10 cellular contexts compared by ENCODE assay signal in the genomic region with DNA sequence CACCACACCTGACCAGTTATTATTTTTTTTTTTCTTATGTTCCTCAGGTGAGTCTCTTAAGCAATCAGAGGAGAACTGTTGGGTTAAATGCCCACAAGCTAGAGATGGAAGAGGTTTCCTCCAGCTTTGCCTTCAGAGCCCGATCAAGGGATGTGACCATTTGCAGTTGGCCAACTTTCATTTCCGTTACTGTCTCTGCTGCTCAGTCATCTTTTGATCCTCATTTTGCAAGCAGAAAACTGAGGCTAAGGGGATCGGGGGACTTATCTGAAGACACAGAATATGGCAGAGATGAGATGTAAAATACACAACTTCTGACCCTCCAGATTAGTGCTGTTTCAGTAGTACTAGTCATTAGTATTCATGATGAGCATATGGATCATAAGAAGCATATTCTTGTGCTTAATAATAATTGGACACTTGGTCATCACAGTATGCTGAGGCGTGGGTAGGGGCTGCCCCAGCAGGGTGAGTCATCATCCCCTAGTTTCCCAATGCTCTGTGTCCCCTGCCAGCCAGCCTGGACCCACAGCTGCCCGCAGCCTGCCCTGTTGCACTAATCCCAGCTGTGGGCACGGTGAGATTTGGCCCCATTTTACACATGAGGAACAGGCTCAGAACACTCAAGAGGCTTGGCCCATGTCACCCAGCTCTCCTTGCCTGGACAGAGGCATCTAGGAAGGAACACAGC.
DNase-seq lines count a peak whose midpoint lies in the region; ATAC-seq lines count a peak whose summit lies in the region.
"Had no signal": no experiment of that assay in that cellular context is flagged by ENCODE, and none has a peak within 500 bp of the region (broad histone marks: within the 10 kb centered on the region; RNA-seq: fewer than 3 reads in every experiment).

No MANE protein-coding gene starts in this region.

- H3K18ac ChIP-seq in mesendoderm (ENCODE audit: low read length) = no peak overlapping the region

- no peaks in the 10 kb centered on the region for H3K9me3 ChIP-seq in naive thymus-derived CD4-positive, alpha-beta T cell (ENCODE audit: control insufficient read depth in 2 of 3, low read length in 3 of 3)

- no peak overlapping the region for H2BK120ac ChIP-seq in mesendoderm (ENCODE audit: low read depth, low read length)

- no peaks in the 10 kb centered on the region for H3K79me1 ChIP-seq in mesendoderm (ENCODE audit: low read length)

- intact Hi-C loops in dendritic cell treated with granulocyte-macrophage colony-stimulating factor and Interleukin-4, amounts not matched to agents 40 ng/mL and 50 ng/mL, for 4 days (cut with micrococcal nuclease) = no loop called here
- intact Hi-C loops in naive thymus-derived CD4-positive, alpha-beta T cell (cut with micrococcal nuclease) = no loop called here
- intact Hi-C loops in activated CD4-positive, alpha-beta T cell treated with anti-CD3 and anti-CD28 coated beads, Interleukin-2, amount 10 ng/mL, durations not matched to agents 24 days and 14 days (cut with micrococcal nuclease) = no loop called here

- H3K27ac Mint-ChIP-seq in dendritic cell treated with granulocyte-macrophage colony-stimulating factor and Interleukin-4, amounts not matched to agents 40 ng/mL and 50 ng/mL, for 4 days = peak overlapping the region; percentile 92
- H3K27ac Mint-ChIP-seq in naive thymus-derived CD4-positive, alpha-beta T cell = no peak overlapping the region
- H3K27ac Mint-ChIP-seq in activated CD4-positive, alpha-beta T cell treated with anti-CD3 and anti-CD28 coated beads, Interleukin-2, amount 10 ng/mL, durations not matched to agents 24 days and 14 days = no peak overlapping the region
- H3K27ac Mint-ChIP-seq: naive thymus-derived CD8-positive, alpha-beta T cell had no signal

- H3K56ac ChIP-seq in mesendoderm (ENCODE audit: low read length) = no peak overlapping the region

- POLR2A ChIA-PET in naive thymus-derived CD4-positive, alpha-beta T cell (lab: Charles Lee) = no interaction called here

- H3K36me3 Mint-ChIP-seq in dendritic cell treated with granulocyte-macrophage colony-stimulating factor and Interleukin-4, amounts not matched to agents 40 ng/mL and 50 ng/mL, for 4 days (ENCODE audit: low read depth) = no peaks in the 10 kb centered on the region
- H3K36me3 Mint-ChIP-seq in naive thymus-derived CD4-positive, alpha-beta T cell = no peaks in the 10 kb centered on the region
- H3K36me3 Mint-ChIP-seq in activated CD4-positive, alpha-beta T cell treated with anti-CD3 and anti-CD28 coated beads, Interleukin-2, amount 10 ng/mL, durations not matched to agents 24 days and 14 days (ENCODE audit: low read depth) = no peaks in the 10 kb centered on the region
- H3K36me3 Mint-ChIP-seq: IgD-negative memory B cell; naive thymus-derived CD8-positive, alpha-beta T cell had no signal

- WGBS in mesendoderm (ENCODE audit: extremely low coverage, insufficient coverage, low lambda C conversion rate) = no CpG with 5 or more reads among the region's 6 CpGs

- H3K4me1 ChIP-seq in naive thymus-derived CD4-positive, alpha-beta T cell (ENCODE audit: control insufficient read depth in 2 of 2, insufficient read depth in 2 of 2, low read length in 2 of 2) = no peaks in the 10 kb centered on the region
- no peaks in the 10 kb centered on the region for H3K4me1 ChIP-seq in mesendoderm (ENCODE audit: control insufficient read depth, low read depth, low read length)

- no peaks in the 10 kb centered on the region for H3K9me3 Mint-ChIP-seq in dendritic cell treated with granulocyte-macrophage colony-stimulating factor and Interleukin-4, amounts not matched to agents 40 ng/mL and 50 ng/mL, for 4 days
- H3K9me3 Mint-ChIP-seq in naive thymus-derived CD4-positive, alpha-beta T cell = no peaks in the 10 kb centered on the region
- no peaks in the 10 kb centered on the region for H3K9me3 Mint-ChIP-seq in activated CD4-positive, alpha-beta T cell treated with anti-CD3 and anti-CD28 coated beads, Interleukin-2, amount 10 ng/mL, durations not matched to agents 24 days and 14 days
- H3K9me3 Mint-ChIP-seq: IgD-negative memory B cell; naive thymus-derived CD8-positive, alpha-beta T cell had no signal

- no peaks in the 10 kb centered on the region for H3K79me2 ChIP-seq in mesendoderm (ENCODE audit: control insufficient read depth, insufficient read depth, low read length)

- no peak overlapping the region for H2AK5ac ChIP-seq in mesendoderm (ENCODE audit: low read length)

- peaks cover 78% of the 10 kb centered on the region for H3K4me1 Mint-ChIP-seq in dendritic cell treated with granulocyte-macrophage colony-stimulating factor and Interleukin-4, amounts not matched to agents 40 ng/mL and 50 ng/mL, for 4 days (ENCODE audit: low read depth)
- peaks cover 0 to 10% (median 0%) of the 10 kb centered on the region in 7 donors for H3K4me1 Mint-ChIP-seq in naive thymus-derived CD4-positive, alpha-beta T cell
- H3K4me1 Mint-ChIP-seq in activated CD4-positive, alpha-beta T cell treated with anti-CD3 and anti-CD28 coated beads, Interleukin-2, amount 10 ng/mL, durations not matched to agents 24 days and 14 days = peaks cover 10% of the 10 kb centered on the region

- no peak overlapping the region for H3K9ac ChIP-seq in mesendoderm (ENCODE audit: low read length)

- H3K4me3 Mint-ChIP-seq in dendritic cell treated with granulocyte-macrophage colony-stimulating factor and Interleukin-4, amounts not matched to agents 40 ng/mL and 50 ng/mL, for 4 days = no peak overlapping the region
- no peak overlapping the region for H3K4me3 Mint-ChIP-seq in naive thymus-derived CD4-positive, alpha-beta T cell
- no peak overlapping the region for H3K4me3 Mint-ChIP-seq in activated CD4-positive, alpha-beta T cell treated with anti-CD3 and anti-CD28 coated beads, Interleukin-2, amount 10 ng/mL, durations not matched to agents 24 days and 14 days
- H3K4me3 Mint-ChIP-seq: IgD-negative memory B cell; naive thymus-derived CD8-positive, alpha-beta T cell had no signal

- no peak overlapping the region for H3K4me3 ChIP-seq in naive thymus-derived CD4-positive, alpha-beta T cell (ENCODE audit: low read length)
- no peak overlapping the region for H3K4me3 ChIP-seq in mesendoderm (ENCODE audit: low read length)

- no peak overlapping the region for H3K4ac ChIP-seq in mesendoderm (ENCODE audit: low read depth, low read length)

- no peak overlapping the region for H3K27ac ChIP-seq in naive thymus-derived CD4-positive, alpha-beta T cell (ENCODE audit: low read depth, low read length)
- H3K27ac ChIP-seq in mesendoderm (ENCODE audit: low read depth, low read length) = no peak overlapping the region

- H3K27me3 Mint-ChIP-seq in dendritic cell treated with granulocyte-macrophage colony-stimulating factor and Interleukin-4, amounts not matched to agents 40 ng/mL and 50 ng/mL, for 4 days = no peaks in the 10 kb centered on the region
- H3K27me3 Mint-ChIP-seq in naive thymus-derived CD4-positive, alpha-beta T cell = no peaks in the 10 kb centered on the region
- no peaks in the 10 kb centered on the region for H3K27me3 Mint-ChIP-seq in activated CD4-positive, alpha-beta T cell treated with anti-CD3 and anti-CD28 coated beads, Interleukin-2, amount 10 ng/mL, durations not matched to agents 24 days and 14 days
- H3K27me3 Mint-ChIP-seq: IgD-negative memory B cell had no signal

- no peaks in the 10 kb centered on the region for H3K36me3 ChIP-seq in naive thymus-derived CD4-positive, alpha-beta T cell (ENCODE audit: control insufficient read depth in 2 of 3, insufficient read depth in 3 of 3, low read length in 3 of 3)
- no peaks in the 10 kb centered on the region for H3K36me3 ChIP-seq in mesendoderm (ENCODE audit: control insufficient read depth, insufficient read depth, low read length)

- H2BK15ac ChIP-seq in mesendoderm (replicated peaks; ENCODE audit: low read depth) = no peak overlapping the region

- no peak overlapping the region for H4K5ac ChIP-seq in mesendoderm (ENCODE audit: low read length)

- H2BK5ac ChIP-seq in mesendoderm (ENCODE audit: low read length) = no peak overlapping the region

- no peak overlapping the region for H3K23ac ChIP-seq in mesendoderm (ENCODE audit: low read length)

- no peak overlapping the region for H4K8ac ChIP-seq in mesendoderm (ENCODE audit: low read depth, low read length)

- no peak overlapping the region for H3K4me2 ChIP-seq in mesendoderm (ENCODE audit: low read length)

- DNase-seq in AG08395 (ENCODE audit: low spot score) (peak; percentile 73), M059J (ENCODE audit: low read depth) (peak; percentile 91), DMS53 treated with DMSO at 0.1 percent for 48 hours (lab: John Stamatoyannopoulos, UW; ENCODE audit: unreplicated experiment) (no peak), mesendoderm (no peak), NCI-H2029 treated with DMSO at 0.1 percent for 48 hours (lab: John Stamatoyannopoulos, UW) (no peak)
- DNase-seq in naive thymus-derived CD4-positive, alpha-beta T cell = no peak
- DNase-seq in activated CD4-positive, alpha-beta T cell treated with anti-CD3 and anti-CD28 coated beads, Interleukin-2, amount 10 ng/mL, durations not matched to agents 24 days and 14 days = no peak
- DNase-seq: naive thymus-derived CD8-positive, alpha-beta T cell had no signal

- CTCF ChIA-PET in naive thymus-derived CD4-positive, alpha-beta T cell (lab: Charles Lee) = no interaction called here

- peak; percentile 83 for ATAC-seq in naive thymus-derived CD4-positive, alpha-beta T cell
- ATAC-seq: naive thymus-derived CD8-positive, alpha-beta T cell had no signal

- no peaks in the 10 kb centered on the region for H3K27me3 ChIP-seq in naive thymus-derived CD4-positive, alpha-beta T cell (ENCODE audit: control insufficient read depth in 2 of 2, insufficient read depth in 2 of 2, low read length in 2 of 2)
- H3K27me3 ChIP-seq in mesendoderm (ENCODE audit: insufficient read depth, low read length, poor library complexity) = no peaks in the 10 kb centered on the region

Comparison
In these comparisons a context has a peak if more than half of its experiments do, and no peak if none do; other contexts are left out.
1. DNase-seq: peak in AG08395 (single experiment) and M059J (single experiment); none in naive thymus-derived CD4-positive, alpha-beta T cell (0 of 9), activated CD4-positive, alpha-beta T cell treated with anti-CD3 and anti-CD28 coated beads, Interleukin-2, amount 10 ng/mL, durations not matched to agents 24 days and 14 days (single experiment), DMS53 treated with DMSO at 0.1 percent for 48 hours (single experiment), mesendoderm (single experiment) and NCI-H2029 treated with DMSO at 0.1 percent for 48 hours (single experiment).